ENCODE assay signal across 1 cellular context in the genomic region with DNA sequence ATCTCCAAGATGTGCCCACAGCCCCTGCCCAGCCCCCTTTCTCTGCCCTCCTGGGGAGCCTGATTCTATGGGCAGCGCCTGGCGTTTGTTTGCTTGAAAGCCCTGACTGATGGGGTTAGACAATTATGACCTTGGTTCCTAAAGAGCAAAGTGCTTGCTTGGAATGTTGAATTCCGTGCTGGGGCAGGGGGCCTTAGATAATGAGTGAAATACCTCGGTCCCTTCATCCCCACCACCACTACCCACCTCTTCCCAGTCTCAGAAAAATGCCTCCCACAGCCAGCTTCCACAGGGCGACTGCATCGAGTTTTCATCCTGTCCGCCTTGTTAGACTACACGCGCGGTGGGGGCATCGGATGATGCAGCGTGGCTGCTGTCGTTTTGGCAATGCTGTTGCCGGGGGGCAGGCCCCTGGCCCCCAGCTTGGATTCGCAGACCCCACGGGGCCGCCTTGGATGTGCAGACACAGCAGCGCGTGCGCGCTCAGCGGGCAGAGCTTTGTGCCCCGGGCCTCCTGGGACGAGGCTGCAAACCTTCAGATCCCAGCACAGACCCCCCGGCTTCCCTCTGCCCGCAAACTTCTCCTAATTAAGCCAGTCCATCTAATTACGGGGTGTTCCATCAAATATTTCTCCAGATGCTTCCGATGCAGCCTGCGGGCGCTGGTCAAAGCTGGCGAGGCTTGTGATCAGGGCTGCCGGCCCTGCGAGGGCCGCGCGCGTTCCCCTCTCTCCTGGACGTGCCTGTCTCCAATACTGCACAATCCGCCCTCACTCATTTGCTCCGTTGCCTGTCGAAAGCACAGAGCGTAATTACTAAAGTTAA.
TF ChIP-seq lines count a peak whose summit lies in the region.

No MANE protein-coding gene starts in this region.

TF ChIP-seq in HepG2, 621 proteins besides CTCF, POLR2A, EP300 and RAD21 (continued from another document and continues in another):
- TF ChIP-seq U2AF1 (optimal IDR thresholded peaks at IDR 0.05; ENCODE audit: low read depth, low read length) (peak; percentile 30), HNF1A (IDR thresholded peaks at IDR 0.05; ENCODE audit: low read depth) (no peak), HNF1A (CRISPR knock-in tag; IDR thresholded peaks at IDR 0.05; ENCODE audit: borderline replicate concordance) (peak; percentile 45; the same call in 1 of the 2 replicates), MIER2 (CRISPR knock-in tag; IDR thresholded peaks at IDR 0.05) (no peak), ZNF629 (CRISPR knock-in tag; conservative IDR thresholded peaks at IDR 0.05) (no peak), SOX13 (IDR thresholded peaks at IDR 0.05) (peak; percentile 51; the same call in 1 of the 2 replicates), SOX13 (CRISPR knock-in tag; conservative IDR thresholded peaks at IDR 0.05 in 1 of 2, IDR thresholded peaks at IDR 0.05 in 1 of 2) (peak in 1 of 2 experiments; percentile 84; a peak in 2 of 4 replicates), ZNF780A (CRISPR knock-in tag; IDR thresholded peaks at IDR 0.05) (no peak), ZNF253 (CRISPR knock-in tag; IDR thresholded peaks at IDR 0.05; ENCODE audit: borderline replicate concordance) (no peak), ZFP62 (CRISPR knock-in tag; IDR thresholded peaks at IDR 0.05) (no peak), AKAP8 (CRISPR knock-in tag; IDR thresholded peaks at IDR 0.05) (no peak), IKZF5 (CRISPR knock-in tag; IDR thresholded peaks at IDR 0.05) (no peak), RXRB (CRISPR knock-in tag; IDR thresholded peaks at IDR 0.05; ENCODE audit: borderline replicate concordance) (no peak), TCF7 (IDR thresholded peaks at IDR 0.05; ENCODE audit: low read depth) (peak; percentile 63), ZNF580 (CRISPR knock-in tag; IDR thresholded peaks at IDR 0.05; ENCODE audit: borderline replicate concordance, low read depth) (no peak), ZNF292 (CRISPR knock-in tag; IDR thresholded peaks at IDR 0.05; ENCODE audit: borderline replicate concordance, low read depth) (no peak), GATAD2A (CRISPR knock-in tag; IDR thresholded peaks at IDR 0.05) (no peak), GATAD1 (CRISPR knock-in tag; IDR thresholded peaks at IDR 0.05) (no peak), RXRA (CRISPR knock-in tag; IDR thresholded peaks at IDR 0.05) (no peak; the same call in 1 of the 2 replicates), SP2 (CRISPR knock-in tag; IDR thresholded peaks at IDR 0.05) (no peak), ZFX (CRISPR knock-in tag; IDR thresholded peaks at IDR 0.05; ENCODE audit: low read depth) (peak; percentile 48; the same call in 1 of the 2 replicates), ZNF777 (CRISPR knock-in tag; IDR thresholded peaks at IDR 0.05) (peak; percentile 49), SNAI1 (CRISPR knock-in tag; IDR thresholded peaks at IDR 0.05; ENCODE audit: borderline replicate concordance) (no peak), ZBTB44 (CRISPR knock-in tag; IDR thresholded peaks at IDR 0.05) (no peak), PHB2 (IDR thresholded peaks at IDR 0.05; ENCODE audit: partially characterized antibody) (no peak), ZNF205 (CRISPR knock-in tag; IDR thresholded peaks at IDR 0.05) (no peak), CCAR2 (optimal IDR thresholded peaks at IDR 0.05; ENCODE audit: low read depth, low read length) (peak; percentile 81), KLF15 (CRISPR knock-in tag; IDR thresholded peaks at IDR 0.05; ENCODE audit: borderline replicate concordance) (no peak), MXD4 (CRISPR knock-in tag; IDR thresholded peaks at IDR 0.05) (0 out of 2 replicates have a peak, but pooled peaks have one; percentile 49), HNF1B (CRISPR knock-in tag; IDR thresholded peaks at IDR 0.05) (no peak), RBM22 (optimal IDR thresholded peaks at IDR 0.05; ENCODE audit: low read length) (no peak), RAD51 (IDR thresholded peaks at IDR 0.05; ENCODE audit: borderline replicate concordance) (no peak), MED13 (CRISPR knock-in tag; IDR thresholded peaks at IDR 0.05) (0 out of 2 replicates have a peak, but pooled peaks have one; percentile 12), ZNF503 (CRISPR knock-in tag; IDR thresholded peaks at IDR 0.05) (no peak)
- TF ChIP-seq, protein P1, sequence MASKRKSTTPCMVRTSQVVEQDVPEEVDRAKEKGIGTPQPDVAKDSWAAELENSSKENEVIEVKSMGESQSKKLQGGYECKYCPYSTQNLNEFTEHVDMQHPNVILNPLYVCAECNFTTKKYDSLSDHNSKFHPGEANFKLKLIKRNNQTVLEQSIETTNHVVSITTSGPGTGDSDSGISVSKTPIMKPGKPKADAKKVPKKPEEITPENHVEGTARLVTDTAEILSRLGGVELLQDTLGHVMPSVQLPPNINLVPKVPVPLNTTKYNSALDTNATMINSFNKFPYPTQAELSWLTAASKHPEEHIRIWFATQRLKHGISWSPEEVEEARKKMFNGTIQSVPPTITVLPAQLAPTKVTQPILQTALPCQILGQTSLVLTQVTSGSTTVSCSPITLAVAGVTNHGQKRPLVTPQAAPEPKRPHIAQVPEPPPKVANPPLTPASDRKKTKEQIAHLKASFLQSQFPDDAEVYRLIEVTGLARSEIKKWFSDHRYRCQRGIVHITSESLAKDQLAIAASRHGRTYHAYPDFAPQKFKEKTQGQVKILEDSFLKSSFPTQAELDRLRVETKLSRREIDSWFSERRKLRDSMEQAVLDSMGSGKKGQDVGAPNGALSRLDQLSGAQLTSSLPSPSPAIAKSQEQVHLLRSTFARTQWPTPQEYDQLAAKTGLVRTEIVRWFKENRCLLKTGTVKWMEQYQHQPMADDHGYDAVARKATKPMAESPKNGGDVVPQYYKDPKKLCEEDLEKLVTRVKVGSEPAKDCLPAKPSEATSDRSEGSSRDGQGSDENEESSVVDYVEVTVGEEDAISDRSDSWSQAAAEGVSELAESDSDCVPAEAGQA (IDR thresholded peaks at IDR 0.05; ENCODE audit: low read depth) = no peak
- TF ChIP-seq, protein P1 (CRISPR knock-in tag; IDR thresholded peaks at IDR 0.05; ENCODE audit: borderline replicate concordance) = no peak
- TF ChIP-seq, protein P2, sequence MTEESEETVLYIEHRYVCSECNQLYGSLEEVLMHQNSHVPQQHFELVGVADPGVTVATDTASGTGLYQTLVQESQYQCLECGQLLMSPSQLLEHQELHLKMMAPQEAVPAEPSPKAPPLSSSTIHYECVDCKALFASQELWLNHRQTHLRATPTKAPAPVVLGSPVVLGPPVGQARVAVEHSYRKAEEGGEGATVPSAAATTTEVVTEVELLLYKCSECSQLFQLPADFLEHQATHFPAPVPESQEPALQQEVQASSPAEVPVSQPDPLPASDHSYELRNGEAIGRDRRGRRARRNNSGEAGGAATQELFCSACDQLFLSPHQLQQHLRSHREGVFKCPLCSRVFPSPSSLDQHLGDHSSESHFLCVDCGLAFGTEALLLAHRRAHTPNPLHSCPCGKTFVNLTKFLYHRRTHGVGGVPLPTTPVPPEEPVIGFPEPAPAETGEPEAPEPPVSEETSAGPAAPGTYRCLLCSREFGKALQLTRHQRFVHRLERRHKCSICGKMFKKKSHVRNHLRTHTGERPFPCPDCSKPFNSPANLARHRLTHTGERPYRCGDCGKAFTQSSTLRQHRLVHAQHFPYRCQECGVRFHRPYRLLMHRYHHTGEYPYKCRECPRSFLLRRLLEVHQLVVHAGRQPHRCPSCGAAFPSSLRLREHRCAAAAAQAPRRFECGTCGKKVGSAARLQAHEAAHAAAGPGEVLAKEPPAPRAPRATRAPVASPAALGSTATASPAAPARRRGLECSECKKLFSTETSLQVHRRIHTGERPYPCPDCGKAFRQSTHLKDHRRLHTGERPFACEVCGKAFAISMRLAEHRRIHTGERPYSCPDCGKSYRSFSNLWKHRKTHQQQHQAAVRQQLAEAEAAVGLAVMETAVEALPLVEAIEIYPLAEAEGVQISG (CRISPR knock-in tag; IDR thresholded peaks at IDR 0.05) = 0 out of 2 replicates have a peak, but pooled peaks have one; percentile 13
